In the genomic region with DNA sequence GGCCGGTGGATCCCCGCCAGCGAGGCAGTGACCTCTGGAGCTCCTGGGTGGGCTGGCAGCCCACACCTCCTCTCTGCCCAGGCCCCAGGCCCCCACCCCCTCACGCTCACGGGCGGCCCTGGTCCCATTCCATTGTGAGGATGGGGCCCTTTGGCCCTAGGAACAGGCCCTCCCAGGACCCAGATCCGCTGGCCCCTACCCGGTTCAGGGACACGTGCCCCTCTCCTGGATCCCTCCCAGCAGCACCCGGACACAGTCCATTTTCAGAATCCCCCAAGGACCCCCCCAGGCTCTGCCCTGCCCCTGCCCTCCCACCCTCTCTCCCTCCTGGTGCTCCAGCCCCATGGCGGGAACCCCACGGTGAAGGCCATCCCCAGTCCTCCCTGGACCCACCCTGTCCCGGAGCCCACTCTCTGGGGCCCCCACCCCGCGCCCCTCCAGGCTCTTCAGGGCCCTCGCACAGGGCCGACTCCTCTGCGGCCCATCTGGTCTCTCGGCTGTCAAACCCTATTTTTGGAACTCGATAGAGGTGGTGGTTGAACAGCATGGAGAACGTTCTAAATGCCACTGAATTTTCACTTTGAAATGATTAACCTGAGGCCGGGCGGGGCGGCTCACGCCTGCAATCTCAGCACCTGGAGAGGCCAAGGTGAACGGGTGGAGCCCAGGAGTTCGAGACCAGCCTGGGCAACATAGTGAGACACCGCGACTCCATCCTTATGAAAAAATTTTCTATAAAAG, we compare ENCODE assay signal across 23 cellular contexts. TPM values are rescaled to one million over a fixed set of nuclear protein-coding genes. Genes with fewer than 3 reads are reported as not detected.
DNase-seq lines count a peak whose midpoint lies in the region; ATAC-seq, FAIRE-seq and TF ChIP-seq lines count a peak whose summit lies in the region.
"Had no signal": no experiment of that assay in that cellular context is flagged by ENCODE, and none has a peak within 500 bp of the region (broad histone marks: within the 10 kb centered on the region; RNA-seq: fewer than 3 reads in every experiment).

No MANE protein-coding gene starts in this region.

- TF ChIP-seq CTCF in RWPE2 (IDR thresholded peaks at IDR 0.05; ENCODE audit: poor library complexity, severe bottlenecking) (no peak), kidney (IDR thresholded peaks at IDR 0.05; ENCODE audit: borderline replicate concordance, extremely low read depth, insufficient read depth) (no peak)

- H3K9ac ChIP-seq in ES-I3 (ENCODE audit: low read depth, low read length) (peak overlapping the region; percentile 43), kidney (ENCODE audit: low read length in 2 of 2) (peak overlapping the region in 1 of 2 donors; percentile 44)

- intact Hi-C loops in kidney (cut with DNase I) (no loop called here), posterior vena cava (cut with DNase I) (no loop called here)

- H3K4me3 ChIP-seq in RWPE2 (ENCODE audit: severe bottlenecking) (no peak overlapping the region), kidney (ENCODE audit: low read length in 2 of 2) (no peak overlapping the region)
- H3K4me3 ChIP-seq: gastroesophageal sphincter, uterus had no signal

- H3K9me3 ChIP-seq in ES-I3 (ENCODE audit: control insufficient read depth, insufficient read depth, low read length) (no peaks in the 10 kb centered on the region; the same call in 1 of the 2 replicates), RWPE2 (ENCODE audit: severe bottlenecking) (no peaks in the 10 kb centered on the region), kidney (ENCODE audit: control insufficient read depth in 1 of 2, low read length in 2 of 2) (no peaks in the 10 kb centered on the region)
- H3K9me3 ChIP-seq: gastroesophageal sphincter, uterus had no signal

- no peaks in the 10 kb centered on the region for H3K27me3 ChIP-seq in RWPE2 (ENCODE audit: insufficient read depth, poor library complexity, severe bottlenecking)
- H3K27me3 ChIP-seq: gastroesophageal sphincter, uterus had no signal

- DNase-seq in RWPE2 (ENCODE audit: low spot score) (peak; percentile 46), kidney (peak; percentile 79), posterior vena cava (ENCODE audit: low spot score) (peak; percentile 74), NCI-H345 (lab: John Stamatoyannopoulos, UW) (no peak), NCI-H446 (lab: John Stamatoyannopoulos, UW) (no peak), DMS114 treated with DMSO at 0.1 percent for 48 hours (lab: John Stamatoyannopoulos, UW; ENCODE audit: unreplicated experiment) (no peak)
- DNase-seq: activated CD4-positive, alpha-beta T cell treated with anti-CD3 and anti-CD28 coated beads for 4 hours; activated naive CD8-positive, alpha-beta T cell treated with anti-CD3 and anti-CD28 coated beads, Interleukin-2, amount 10 ng/mL, durations not matched to agents 7 days and 5 days; activated T-cell treated with anti-CD3 and anti-CD28 coated beads for 4 hours; AML-193; central memory CD4-positive, alpha-beta T cell; DMS 273 treated with DMSO at 0.1 percent for 48 hours; immature natural killer cell; NCI-H1105; retina; stimulated activated CD4-positive, alpha-beta T cell treated with anti-CD3 and anti-CD28 coated beads, Interleukin-4, amount 100 ng/mL, for 1 hour; uterus had no signal

- H3K36me3 ChIP-seq in ES-I3 (ENCODE audit: insufficient read depth, low read length) (no peaks in the 10 kb centered on the region), RWPE2 (ENCODE audit: low read depth) (peaks cover 5% of the 10 kb centered on the region; the same call in 1 of the 2 replicates), kidney (ENCODE audit: control insufficient read depth in 1 of 2, insufficient read depth in 2 of 2, low read length in 2 of 2) (no peaks in the 10 kb centered on the region)
- H3K36me3 ChIP-seq: gastroesophageal sphincter, uterus had no signal

- H3K27ac ChIP-seq in RWPE2 (ENCODE audit: poor library complexity, severe bottlenecking) (peak overlapping the region; percentile 94), kidney (ENCODE audit: low read depth in 2 of 2, low read length in 2 of 2) (peak overlapping the region; percentile 95 to 96)
- H3K27ac ChIP-seq: gastroesophageal sphincter, uterus had no signal

- peaks cover 14% of the 10 kb centered on the region; the same call in 1 of the 2 replicates for H3K4me1 ChIP-seq in ES-I3 (ENCODE audit: insufficient read depth, low read length)
- peaks cover 35% of the 10 kb centered on the region for H3K4me1 ChIP-seq in RWPE2 (ENCODE audit: insufficient read depth, poor library complexity, severe bottlenecking)
- H3K4me1 ChIP-seq in kidney (ENCODE audit: control insufficient read depth in 1 of 2, insufficient read depth in 1 of 2, low read depth in 1 of 2, low read length in 2 of 2), result peaks cover 0 to 10% of the 10 kb centered on the region in 2 donors
- H3K4me1 ChIP-seq: uterus had no signal

- no peak for FAIRE-seq in kidney (lab: Jason Lieb, UNC)
- FAIRE-seq: endothelial cell of umbilical vein, H54 had no signal

- ATAC-seq in RWPE2 (ENCODE audit: low read depth), result no peak
- no peak for ATAC-seq in HG03139 (IDR thresholded peaks at IDR 0.05; ENCODE audit: unreplicated experiment)
- ATAC-seq: gastroesophageal sphincter had no signal

RNA-seq across cellular contexts. Expression of gene ADAP1, which starts 8.1 kb away (rescaled TPM):
- total RNA-seq in kidney, result 48.2 TPM
- 36.4 TPM for polyA plus RNA-seq in kidney (ENCODE audit: insufficient read depth, low read depth, low replicate concordance)
- total RNA-seq in posterior vena cava, result 10 to 100 TPM; 16.3 to 17.8 TPM

RNA-seq across cellular contexts. Expression of gene COX19, which starts 28.9 kb away (rescaled TPM):
- 14.7 TPM for total RNA-seq in kidney
- polyA plus RNA-seq in kidney (ENCODE audit: insufficient read depth, low read depth, low replicate concordance), result 4.8 TPM
- total RNA-seq in posterior vena cava, result 1 to 10 TPM; 5.9 to 8.4 TPM

RNA-seq across cellular contexts. Expression of gene CYP2W1, which starts 36.6 kb away (rescaled TPM):
- total RNA-seq in kidney (0.13 TPM), posterior vena cava (not detected)
- polyA plus RNA-seq in kidney (ENCODE audit: insufficient read depth, low read depth, low replicate concordance), result 0.17 TPM
- total RNA-seq: activated naive CD8-positive, alpha-beta T cell treated with anti-CD3 and anti-CD28 coated beads, Interleukin-2, amount 10 ng/mL, durations not matched to agents 7 days and 5 days; endothelial cell of umbilical vein; gastroesophageal sphincter; SK-MEL-5 had no signal
- polyA plus RNA-seq: endothelial cell of umbilical vein, immature natural killer cell had no signal

Comparison
In these comparisons a context has a peak if more than half of its experiments do, and no peak if none do; other contexts are left out.
1. DNase-seq: peak in RWPE2 (single experiment), kidney (single experiment) and posterior vena cava (single experiment); none in NCI-H345 (single experiment), NCI-H446 (0 of 2) and DMS114 treated with DMSO at 0.1 percent for 48 hours (single experiment).